ENCODE assay signal across 8 cellular contexts in the genomic region with DNA sequence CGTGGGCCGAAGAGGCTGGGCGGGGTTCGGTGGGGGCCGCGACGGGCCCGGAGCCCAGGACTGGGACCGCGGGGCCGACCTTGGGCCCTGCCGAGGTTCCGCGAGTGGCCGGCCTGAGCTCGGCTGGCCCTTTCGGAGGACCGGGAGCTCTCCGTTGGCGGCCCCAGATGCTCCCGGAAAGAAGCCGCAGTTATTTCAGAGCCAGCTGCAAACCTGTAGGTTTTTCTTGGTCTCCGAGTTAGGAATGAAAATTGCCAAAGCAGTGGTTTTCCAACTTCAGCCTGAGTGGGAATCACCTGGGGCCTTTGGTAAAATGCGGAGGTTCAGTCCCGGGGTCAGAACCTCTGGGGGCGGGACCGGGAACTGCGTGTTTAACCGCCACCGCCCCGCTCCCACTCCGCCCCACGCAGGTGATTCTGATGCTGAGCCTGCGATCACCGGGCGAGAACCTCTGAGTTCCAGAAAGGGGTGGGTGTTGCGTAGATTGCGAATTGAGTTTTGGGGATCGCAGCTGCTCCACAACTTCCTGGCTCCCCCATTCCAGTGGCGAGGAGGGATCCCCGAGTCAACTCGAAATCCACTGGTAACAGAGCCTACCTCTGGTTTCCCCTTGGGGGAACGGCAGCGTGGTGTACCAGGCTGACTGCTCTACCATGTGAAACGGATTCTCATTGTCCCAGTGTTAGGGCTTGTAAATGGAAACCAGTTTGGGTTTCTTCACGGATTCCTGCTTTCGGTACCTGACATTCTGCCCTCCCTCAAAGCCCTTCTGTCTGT. TPM values are rescaled to one million over a fixed set of nuclear protein-coding genes. Genes with fewer than 3 reads are reported as not detected.
A peak's percentile ranks its signal among the peaks of the same experiment; 100 is the strongest.
DNase-seq lines count a peak whose midpoint lies in the region; ATAC-seq and TF ChIP-seq lines count a peak whose summit lies in the region.
"Not testable (repeated sequence)": the region's sequence is repeated elsewhere in the genome, so short reads cannot be mapped to it uniquely, and the experiment has no call there.

No MANE protein-coding gene starts in this region.

- H3K4me1 Mint-ChIP-seq in GM23338 (peaks cover 14% of the 10 kb centered on the region), nephron progenitor cell (peaks cover 41% of the 10 kb centered on the region)

- H3K4me3 Mint-ChIP-seq in GM23338: peak overlapping the region; percentile 94
- H3K4me3 Mint-ChIP-seq in nephron progenitor cell: peak overlapping the region; percentile 93

- intact Hi-C loops in ascending aorta (cut with DNase I): not testable (repeated sequence)

- TF ChIP-seq CTCF in GM23338 (conservative IDR thresholded peaks at IDR 0.05; ENCODE audit: low read depth in 2 of 2); ascending aorta (IDR thresholded peaks at IDR 0.05); cardiac muscle cell (IDR thresholded peaks at IDR 0.05; ENCODE audit: low read depth, low read length); nephron progenitor cell (IDR thresholded peaks at IDR 0.05): not testable (repeated sequence)

- peak; percentile 48 for DNase-seq in GM23338 (ENCODE audit: low spot score)
- peak; percentile 19 for DNase-seq in NCI-H1092 treated with DMSO at 0.1 percent for 48 hours (lab: John Stamatoyannopoulos, UW)
- DNase-seq in activated CD4-positive, CD25-positive, alpha-beta regulatory T cell (lab: John Stamatoyannopoulos, UW): peak; percentile 14 to 33 (median 22)
- DNase-seq in ascending aorta (ENCODE audit: low spot score in 2 of 2): peak in 1 of 2 donors; percentile 64
- peak; percentile 12 to 23 for DNase-seq in cardiac muscle cell (ENCODE audit: low read depth in 1 of 2, low spot score in 1 of 2)
- peak; percentile 50 for DNase-seq in nephron progenitor cell
- DNase-seq in stimulated activated CD8-positive, alpha-beta memory T cell treated with anti-CD3 and anti-CD28 coated beads, Interleukin-15, amount 100 ng/mL, for 4 hours (ENCODE audit: low read depth in 2 of 2): peak; percentile 30 to 42

- peak overlapping the region; percentile 70 to 91 (median 89) for H3K27ac ChIP-seq in BLaER1 treated with 17β-estradiol and CSF1 and Interleukin-3, amounts not matched to agents 10 nM and 100 nM
- H3K27ac ChIP-seq in GM23338 (ENCODE audit: low read depth): not testable (repeated sequence)
- peak overlapping the region; percentile 95 for H3K27ac ChIP-seq in ascending aorta
- H3K27ac ChIP-seq in cardiac muscle cell: peak overlapping the region; percentile 94

- not testable (repeated sequence) for H3F3A ChIP-seq in GM23338 (replicated peaks; ENCODE audit: low read depth)

- peak overlapping the region; percentile 70 to 86 (median 76) for H3K4me3 ChIP-seq in BLaER1 treated with 17β-estradiol and CSF1 and Interleukin-3, amounts not matched to agents 10 nM and 100 nM
- H3K4me3 ChIP-seq in GM23338 (peak overlapping the region; percentile 100), ascending aorta (peak overlapping the region; percentile 73 to 90), cardiac muscle cell (peak overlapping the region; percentile 87)

- peaks cover 22 to 44% (median 34%) of the 10 kb centered on the region in 10 experiments for H3K4me1 ChIP-seq in BLaER1 treated with 17β-estradiol and CSF1 and Interleukin-3, amounts not matched to agents 10 nM and 100 nM
- H3K4me1 ChIP-seq in GM23338 (ENCODE audit: insufficient read depth): peaks cover 14% of the 10 kb centered on the region
- H3K4me1 ChIP-seq in ascending aorta; cardiac muscle cell (ENCODE audit: low read depth): not testable (repeated sequence)

- peaks cover 44% of the 10 kb centered on the region for H3K79me2 ChIP-seq in GM23338 (replicated peaks; ENCODE audit: insufficient read depth)

- H3K27me3 Mint-ChIP-seq in GM23338 (ENCODE audit: insufficient read depth, low read depth, poor library complexity); nephron progenitor cell (ENCODE audit: low read depth, poor library complexity): not testable (repeated sequence)

- H3K9me3 ChIP-seq in BLaER1 treated with 17β-estradiol and CSF1 and Interleukin-3, amounts not matched to agents 10 nM and 100 nM (replicated peaks in 1 of 11); ascending aorta; cardiac muscle cell (ENCODE audit: low read depth): not testable (repeated sequence)

- peaks cover 0 to 13% (median 0%) of the 10 kb centered on the region in 11 experiments; a peak in 7 of 22 replicates for H3K36me3 ChIP-seq in BLaER1 treated with 17β-estradiol and CSF1 and Interleukin-3, amounts not matched to agents 10 nM and 100 nM
- H3K36me3 ChIP-seq in GM23338 (ENCODE audit: insufficient read depth); ascending aorta; cardiac muscle cell: not testable (repeated sequence)

- H3K27ac Mint-ChIP-seq in GM23338 (peak overlapping the region; percentile 40; the same call in 1 of the 2 replicates), nephron progenitor cell (peak overlapping the region; percentile 19)

- H3K27me3 ChIP-seq in BLaER1 treated with 17β-estradiol and CSF1 and Interleukin-3, amounts not matched to agents 10 nM and 100 nM; GM23338 (ENCODE audit: insufficient read depth); ascending aorta; cardiac muscle cell: not testable (repeated sequence)

- peaks cover 35 to 56% (median 47%) of the 10 kb centered on the region in 11 experiments for H4K20me1 ChIP-seq in BLaER1 treated with 17β-estradiol and CSF1 and Interleukin-3, amounts not matched to agents 10 nM and 100 nM
- peaks cover 15% of the 10 kb centered on the region; the same call in 1 of the 2 replicates for H4K20me1 ChIP-seq in GM23338 (replicated peaks; ENCODE audit: insufficient read depth)

- ATAC-seq in GM23338: peak; percentile 26

- peak overlapping the region; percentile 81; the same call in 1 of the 2 replicates for H2AFZ ChIP-seq in GM23338

- H3K4me2 ChIP-seq in BLaER1 treated with 17β-estradiol and CSF1 and Interleukin-3, amounts not matched to agents 10 nM and 100 nM: peak overlapping the region; percentile 86 to 100 (median 92)
- H3K4me2 ChIP-seq in GM23338: peak overlapping the region; percentile 100

- H3K9me2 ChIP-seq in GM23338 (ENCODE audit: insufficient read depth): not testable (repeated sequence)

- not testable (repeated sequence) for H3K9me3 Mint-ChIP-seq in GM23338, nephron progenitor cell

- H3K9ac ChIP-seq in BLaER1 treated with 17β-estradiol and CSF1 and Interleukin-3, amounts not matched to agents 10 nM and 100 nM: peak overlapping the region; percentile 80 to 94 (median 90)

- not testable (repeated sequence) for H3K36me3 Mint-ChIP-seq in GM23338 (ENCODE audit: low read depth); nephron progenitor cell (ENCODE audit: low read depth)

RNA-seq across cellular contexts. Expression of gene PDXDC1, which starts 0.8 kb away (rescaled TPM):
- 86.1 and 91.6 TPM in 2 replicates for total RNA-seq in GM23338 (2014; rRNA removed; shearing (Covaris generic))
- polyA plus RNA-seq in GM23338 (2016; fragmentation: Nextera tagmentation; extraction: Ambion mirVana) (39.0 and 40.0 TPM in 2 replicates), cardiac muscle cell (84.6 and 99.8 TPM in 2 replicates)
- total RNA-seq in ascending aorta (58.5 TPM), cardiac muscle cell (73.8 and 77.6 TPM in 2 replicates)

RNA-seq across cellular contexts. Expression of gene NPIPA1, which starts 38.4 kb away (rescaled TPM):
- 61.4 and 77.4 TPM in 2 replicates for total RNA-seq in GM23338 (2014; rRNA removed; shearing (Covaris generic))
- polyA plus RNA-seq in GM23338 (2016; fragmentation: Nextera tagmentation; extraction: Ambion mirVana): 53.2 and 54.4 TPM in 2 replicates
- 53.4 TPM for total RNA-seq in ascending aorta
- total RNA-seq in cardiac muscle cell: 34.5 and 60.9 TPM in 2 replicates
- polyA plus RNA-seq in cardiac muscle cell: 40.3 and 47.7 TPM in 2 replicates
